Comparison of ENCODE assay signal across 23 cellular contexts in genomic region chr1:201626629-201627275, GRCh38.
DNase-seq lines count a peak whose midpoint lies in the region; ATAC-seq and TF ChIP-seq lines count a peak whose summit lies in the region.
"Had no signal": no experiment of that assay in that cellular context is flagged by ENCODE, and none has a peak within 500 bp of the region (broad histone marks: within the 10 kb centered on the region; RNA-seq: fewer than 3 reads in every experiment).

No MANE protein-coding gene starts in this region.

- H3K4me2 ChIP-seq in HCT116 (ENCODE audit: low read length) (no peak overlapping the region), osteoblast (ENCODE audit: insufficient read depth, low read length) (no peak overlapping the region)

- RAD21 ChIA-PET in HCT116 (lab: Charles Lee; ENCODE audit: low non-redundant PET in 1 of 2, low total read pairs in 2 of 2, uncharacterized antibody in 2 of 2, unreplicated experiment in 2 of 2): no interaction called here

- H3K9me3 Mint-ChIP-seq in activated CD4-positive, alpha-beta T cell treated with anti-CD3 and anti-CD28 coated beads for 36 hours (ENCODE audit: low read depth): no peaks in the 10 kb centered on the region
- H3K9me3 Mint-ChIP-seq in brain: no peaks in the 10 kb centered on the region
- H3K9me3 Mint-ChIP-seq: activated B cell treated with CpG ODN at 0.5 μM for 24 hours; activated naive CD4-positive, alpha-beta T cell treated with anti-CD3 and anti-CD28 coated beads, Interleukin-2, amount 10 ng/mL, durations not matched to agents 7 days and 5 days; activated T-cell treated with anti-CD3 and anti-CD28 coated beads, Interleukin-2, amount 50 U/mL, for 24 hours; type B pancreatic cell had no signal

- no peak for TF ChIP-seq POLR2A in HCT116 (IDR thresholded peaks at IDR 0.05; ENCODE audit: borderline replicate concordance, extremely low read depth, insufficient read depth, insufficient read length)

- no peaks in the 10 kb centered on the region for H3K4me1 Mint-ChIP-seq in activated CD4-positive, alpha-beta T cell treated with anti-CD3 and anti-CD28 coated beads for 36 hours
- peaks cover 66% of the 10 kb centered on the region for H3K4me1 Mint-ChIP-seq in brain
- H3K4me1 Mint-ChIP-seq: activated B cell treated with CpG ODN at 0.5 μM for 24 hours; activated naive CD4-positive, alpha-beta T cell treated with anti-CD3 and anti-CD28 coated beads, Interleukin-2, amount 10 ng/mL, durations not matched to agents 7 days and 5 days had no signal

- H3K4me3 Mint-ChIP-seq in activated CD4-positive, alpha-beta T cell treated with anti-CD3 and anti-CD28 coated beads for 36 hours: no peak overlapping the region
- H3K4me3 Mint-ChIP-seq in brain: peak overlapping the region in 1 of 5 experiments; percentile 17
- H3K4me3 Mint-ChIP-seq: activated B cell treated with CpG ODN at 0.5 μM for 24 hours; activated naive CD4-positive, alpha-beta T cell treated with anti-CD3 and anti-CD28 coated beads, Interleukin-2, amount 10 ng/mL, durations not matched to agents 7 days and 5 days; activated T-cell treated with anti-CD3 and anti-CD28 coated beads, Interleukin-2, amount 50 U/mL, for 24 hours; type B pancreatic cell had no signal

- peak overlapping the region; percentile 20 for H3K27ac Mint-ChIP-seq in activated CD4-positive, alpha-beta T cell treated with anti-CD3 and anti-CD28 coated beads for 36 hours
- peak overlapping the region in 4 of 5 experiments; percentile 1 to 48 (median 26) for H3K27ac Mint-ChIP-seq in brain
- H3K27ac Mint-ChIP-seq: activated B cell treated with CpG ODN at 0.5 μM for 24 hours; activated naive CD4-positive, alpha-beta T cell treated with anti-CD3 and anti-CD28 coated beads, Interleukin-2, amount 10 ng/mL, durations not matched to agents 7 days and 5 days; activated T-cell treated with anti-CD3 and anti-CD28 coated beads, Interleukin-2, amount 50 U/mL, for 24 hours; CD14-positive monocyte; type B pancreatic cell had no signal

- POLR2A ChIA-PET in activated CD4-positive, alpha-beta T cell treated with anti-CD3 and anti-CD28 coated beads for 36 hours (lab: Charles Lee): interaction anchor here (0.6 kb wide), 1 partner anchor 251 kb away, joined by 5 read pairs; no protein-coding TSS in a partner anchor
- POLR2A ChIA-PET in HCT116 (lab: Charles Lee): no interaction called here

- no peak overlapping the region for H3K9ac ChIP-seq in HCT116 (ENCODE audit: low read length)

- no peaks in the 10 kb centered on the region for H3K9me3 ChIP-seq in HCT116 (ENCODE audit: control insufficient read depth in 1 of 2, insufficient read depth in 1 of 2, low read depth in 1 of 2, low read length in 2 of 2)
- H3K9me3 ChIP-seq in osteoblast (ENCODE audit: low read depth, low read length): no peaks in the 10 kb centered on the region
- H3K9me3 ChIP-seq: esophagus squamous epithelium, right atrium auricular region, stomach had no signal

- no peak for DNase-seq in activated CD4-positive, alpha-beta T cell treated with anti-CD3 and anti-CD28 coated beads for 36 hours
- no peak for DNase-seq in activated CD4-positive, alpha-beta T cell treated with anti-CD3 and anti-CD28 coated beads, Interleukin-2, amount 50 U/mL, for 4 hours
- DNase-seq in HCT116 (ENCODE audit: low read depth, low spot score) (no peak), osteoblast (ENCODE audit: insufficient read length, low spot score, missing footprints) (peak; percentile 19), middle frontal gyrus (ENCODE audit: extremely low spot score, low spot score) (no peak), Ammon's horn (ENCODE audit: low spot score) (no peak)
- DNase-seq: 8988T; activated B cell treated with CpG ODN at 0.5 μM for 24 hours; activated naive CD4-positive, alpha-beta T cell treated with anti-CD3 and anti-CD28 coated beads, Interleukin-2, amount 10 ng/mL, durations not matched to agents 7 days and 5 days; activated T-cell treated with anti-CD3 and anti-CD28 coated beads, Interleukin-2, amount 50 U/mL, for 24 hours; effector memory CD4-positive, alpha-beta T cell; esophagus squamous epithelium; kidney glomerular epithelial cell; NCI-H1417; NCI-H510A treated with DMSO at 0.1 percent for 48 hours; stomach; T-helper 9 cell had no signal

- no peaks in the 10 kb centered on the region for H4K20me1 ChIP-seq in HCT116 (ENCODE audit: insufficient read depth)
- H4K20me1 ChIP-seq in osteoblast (ENCODE audit: insufficient read depth, low read length): no peaks in the 10 kb centered on the region

- H3K36me3 ChIP-seq in HCT116 (ENCODE audit: control insufficient read depth in 1 of 2, insufficient read depth in 2 of 2, low read length in 2 of 2) (no peaks in the 10 kb centered on the region), osteoblast (ENCODE audit: insufficient read depth, low read length) (peaks cover 55% of the 10 kb centered on the region)
- H3K36me3 ChIP-seq: right atrium auricular region had no signal

- H3K79me2 ChIP-seq in HCT116 (ENCODE audit: insufficient read depth, low read length) (no peaks in the 10 kb centered on the region), osteoblast (ENCODE audit: insufficient read depth, low read length) (peaks cover 51% of the 10 kb centered on the region)

- TF ChIP-seq RAD21 in HCT116 (IDR thresholded peaks at IDR 0.05; ENCODE audit: low read depth): no peak

- intact Hi-C loops in activated CD4-positive, alpha-beta T cell treated with anti-CD3 and anti-CD28 coated beads for 36 hours (cut with DNase I, micrococcal nuclease): no loop called here
- intact Hi-C loops in HCT116 (cut with micrococcal nuclease): no loop called here

- H3K27ac ChIP-seq in HCT116 (ENCODE audit: low read depth, low read length) (no peak overlapping the region), osteoblast (ENCODE audit: low read depth, low read length) (peak overlapping the region; percentile 86)
- H3K27ac ChIP-seq: HL-60, right atrium auricular region had no signal

- H3K4me1 ChIP-seq in HCT116 (ENCODE audit: control insufficient read depth in 1 of 2, insufficient read depth in 2 of 2, low read length in 2 of 2) (no peaks in the 10 kb centered on the region), osteoblast (ENCODE audit: insufficient read depth, low read length) (peaks cover 37% of the 10 kb centered on the region)

- TF ChIP-seq CTCF in HCT116 (IDR thresholded peaks at IDR 0.05 in 2 of 3, conservative IDR thresholded peaks at IDR 0.05 in 1 of 3; ENCODE audit: borderline replicate concordance in 1 of 3, insufficient read depth in 1 of 3, low read depth in 2 of 3, low read length in 2 of 3) (no peak), brain (conservative IDR thresholded peaks at IDR 0.05) (no peak), osteoblast (IDR thresholded peaks at IDR 0.05; ENCODE audit: extremely low read depth, low read depth, low read length) (no peak)

- H3K36me3 Mint-ChIP-seq in activated CD4-positive, alpha-beta T cell treated with anti-CD3 and anti-CD28 coated beads for 36 hours (ENCODE audit: low read depth): no peaks in the 10 kb centered on the region
- H3K36me3 Mint-ChIP-seq in brain: no peaks in the 10 kb centered on the region
- H3K36me3 Mint-ChIP-seq: activated naive CD4-positive, alpha-beta T cell treated with anti-CD3 and anti-CD28 coated beads, Interleukin-2, amount 10 ng/mL, durations not matched to agents 7 days and 5 days had no signal

- no peaks in the 10 kb centered on the region for H3K27me3 Mint-ChIP-seq in activated CD4-positive, alpha-beta T cell treated with anti-CD3 and anti-CD28 coated beads for 36 hours
- H3K27me3 Mint-ChIP-seq in brain: peaks cover 4% of the 10 kb centered on the region
- H3K27me3 Mint-ChIP-seq: activated B cell treated with CpG ODN at 0.5 μM for 24 hours; activated T-cell treated with anti-CD3 and anti-CD28 coated beads, Interleukin-2, amount 50 U/mL, for 24 hours; type B pancreatic cell had no signal

- H2AFZ ChIP-seq in HCT116 (ENCODE audit: low read depth, low read length, poor library complexity, severe bottlenecking) (no peak overlapping the region), osteoblast (ENCODE audit: low read length) (no peak overlapping the region)

- no peaks in the 10 kb centered on the region for H3K9me2 ChIP-seq in HCT116 (ENCODE audit: insufficient read depth)

- no peak for ATAC-seq in activated CD4-positive, alpha-beta T cell treated with anti-CD3 and anti-CD28 coated beads for 36 hours
- ATAC-seq in HCT116: no peak
- no peak for ATAC-seq in HG02981 (IDR thresholded peaks at IDR 0.05; ENCODE audit: unreplicated experiment)

- CTCF ChIA-PET in activated CD4-positive, alpha-beta T cell treated with anti-CD3 and anti-CD28 coated beads for 36 hours (lab: Charles Lee): interaction anchor here (0.6 to 0.9 kb wide), 2 partner anchors 248 to 695 kb away, joined by 3 read pairs; no protein-coding TSS in a partner anchor
- CTCF ChIA-PET in HCT116 (lab: Charles Lee): no interaction called here

- H3K27me3 ChIP-seq in HCT116 (ENCODE audit: insufficient read depth, low read length) (no peaks in the 10 kb centered on the region), osteoblast (ENCODE audit: insufficient read depth, low read length) (no peaks in the 10 kb centered on the region)
- H3K27me3 ChIP-seq: right atrium auricular region, stomach had no signal

- BruUV-seq in HCT116 (replicated peaks; lab: Mats Ljungman, UMichigan): no TSS peak

- H3K4me3 ChIP-seq in HCT116 (replicated peaks in 1 of 2; ENCODE audit: low read depth in 1 of 2, low read length in 2 of 2) (no peak overlapping the region), osteoblast (ENCODE audit: insufficient read depth, low read length) (no peak overlapping the region)
- H3K4me3 ChIP-seq: esophagus squamous epithelium, right atrium auricular region, stomach had no signal

TF ChIP-seq in HCT116, 20 proteins besides CTCF, POLR2A, EP300 and RAD21:
- no peak for TF ChIP-seq JUND (IDR thresholded peaks at IDR 0.05)
- 0 out of 2 replicates have a peak, but pooled peaks have one; percentile 13 for TF ChIP-seq CEBPB (IDR thresholded peaks at IDR 0.05; ENCODE audit: low read depth)
- no peak for TF ChIP-seq ZNF274 (IDR thresholded peaks at IDR 0.05; ENCODE audit: low read depth, low read length)
